In genomic region chr9:129608561-129609481, GRCh38 we compare ENCODE assay signal across 12 cellular contexts. TPM values are rescaled to one million over a fixed set of nuclear protein-coding genes. Genes with fewer than 3 reads are reported as not detected.
DNase-seq lines count a peak whose midpoint lies in the region; ATAC-seq and TF ChIP-seq lines count a peak whose summit lies in the region.
"Had no signal": no experiment of that assay in that cellular context is flagged by ENCODE, and none has a peak within 500 bp of the region (broad histone marks: within the 10 kb centered on the region; RNA-seq: fewer than 3 reads in every experiment).

No MANE protein-coding gene starts in this region.

- no peaks in the 10 kb centered on the region for H3K9me3 ChIP-seq in Peyer's patch
- H3K9me3 ChIP-seq in right atrium auricular region = no peaks in the 10 kb centered on the region

- ATAC-seq in GM18907 (IDR thresholded peaks at IDR 0.05; ENCODE audit: unreplicated experiment) = no peak

- peak overlapping the region; percentile 41 for H3K27ac Mint-ChIP-seq in progenitor cell of endocrine pancreas

- no peaks in the 10 kb centered on the region for H3K36me3 Mint-ChIP-seq in progenitor cell of endocrine pancreas (ENCODE audit: insufficient read depth)
- H3K36me3 Mint-ChIP-seq: activated CD8-positive, alpha-beta memory T cell treated with anti-CD3 and anti-CD28 coated beads, Interleukin-2, amount 10 ng/mL, durations not matched to agents 7 days and 5 days had no signal

- H3K4me3 ChIP-seq in Peyer's patch (no peak overlapping the region), right atrium auricular region (no peak overlapping the region)

- TF ChIP-seq POLR2A in Peyer's patch (IDR thresholded peaks at IDR 0.05) = no peak

- peaks cover 0 to 35% (median 17%) of the 10 kb centered on the region in 4 donors for H3K4me1 ChIP-seq in Peyer's patch
- H3K4me1 ChIP-seq in right atrium auricular region = peaks cover 0 to 48% of the 10 kb centered on the region in 2 donors

- no peaks in the 10 kb centered on the region for H3K9me3 Mint-ChIP-seq in progenitor cell of endocrine pancreas (ENCODE audit: low read depth)

- DNase-seq in Peyer's patch (peak in 1 of 3 donors; percentile 56), right atrium auricular region (ENCODE audit: low spot score) (no peak), progenitor cell of endocrine pancreas (ENCODE audit: low spot score, unreplicated experiment) (no peak), nucleus accumbens (lab: John Stamatoyannopoulos, UW) (no peak), D341Med (ENCODE audit: low spot score) (no peak), cerebellar nuclear complex (lab: John Stamatoyannopoulos, UW) (no peak)
- DNase-seq: HCEC 1CT, NCI-H2029 treated with DMSO at 0.1 percent for 48 hours had no signal

- TF ChIP-seq CTCF in C4-2B (conservative IDR thresholded peaks at IDR 0.05) (no peak), Peyer's patch (IDR thresholded peaks at IDR 0.05) (no peak), right atrium auricular region (IDR thresholded peaks at IDR 0.05) (no peak), progenitor cell of endocrine pancreas (IDR thresholded peaks at IDR 0.05; ENCODE audit: unreplicated experiment) (no peak)

- peaks cover 12% of the 10 kb centered on the region for H3K4me1 Mint-ChIP-seq in progenitor cell of endocrine pancreas (ENCODE audit: low read depth)

- no peaks in the 10 kb centered on the region for H3K27me3 Mint-ChIP-seq in progenitor cell of endocrine pancreas
- H3K27me3 Mint-ChIP-seq: activated CD8-positive, alpha-beta memory T cell treated with anti-CD3 and anti-CD28 coated beads, Interleukin-2, amount 10 ng/mL, durations not matched to agents 7 days and 5 days had no signal

- peak overlapping the region; percentile 4; the same call in 1 of the 2 replicates for H3K27ac ChIP-seq in C4-2B
- H3K27ac ChIP-seq in Peyer's patch = peak overlapping the region; percentile 75 to 86 (median 82)
- peak overlapping the region; percentile 93 to 94 for H3K27ac ChIP-seq in right atrium auricular region

- no peak overlapping the region for H3K4me3 Mint-ChIP-seq in progenitor cell of endocrine pancreas (ENCODE audit: low read depth)

- H3K27me3 ChIP-seq in Peyer's patch (no peaks in the 10 kb centered on the region), right atrium auricular region (no peaks in the 10 kb centered on the region)

- no peaks in the 10 kb centered on the region for H3K36me3 ChIP-seq in Peyer's patch
- no peaks in the 10 kb centered on the region for H3K36me3 ChIP-seq in right atrium auricular region

RNA-seq across cellular contexts. Expression of gene C9orf50, which starts 12.1 kb away (rescaled TPM):
- total RNA-seq in Peyer's patch = not detected
- not detected for total RNA-seq in right atrium auricular region
- total RNA-seq in progenitor cell of endocrine pancreas = 0.27 and 0.43 TPM in 2 replicates
- total RNA-seq: activated CD8-positive, alpha-beta memory T cell treated with anti-CD3 and anti-CD28 coated beads, Interleukin-2, amount 10 ng/mL, durations not matched to agents 7 days and 5 days; dermis microvascular lymphatic vessel endothelial cell had no signal

RNA-seq across cellular contexts. Expression of gene NTMT1, which starts 17.1 kb away (rescaled TPM):
- total RNA-seq in Peyer's patch = 10 to 100 TPM; 11.9 to 35.5 (median 26.6) TPM
- 10 to 100 TPM; 33.7 to 36.0 TPM for total RNA-seq in right atrium auricular region
- total RNA-seq in progenitor cell of endocrine pancreas = 25.9 and 26.8 TPM in 2 replicates

RNA-seq across cellular contexts. Expression of gene ASB6, which starts 33.1 kb away (rescaled TPM):
- 10 to 100 TPM; 19.8 to 26.8 (median 23.0) TPM for total RNA-seq in Peyer's patch
- 10 to 100 TPM; 10.2 to 12.6 TPM for total RNA-seq in right atrium auricular region
- total RNA-seq in progenitor cell of endocrine pancreas = 19.7 and 20.5 TPM in 2 replicates

RNA-seq across cellular contexts. Expression of gene PRRX2, which starts 56.6 kb away (rescaled TPM):
- total RNA-seq in Peyer's patch = 1 to 10 TPM in 1 of 4 donors, not detected in 3; 5.0 TPM
- total RNA-seq in right atrium auricular region = 1 to 10 TPM; 1.1 to 6.9 TPM
- 0.79 and 0.91 TPM in 2 replicates for total RNA-seq in progenitor cell of endocrine pancreas

Comparison
In these comparisons a context has a peak if more than half of its experiments do, and no peak if none do; other contexts are left out.
1. H3K27ac ChIP-seq: peak in every context shown above with its lines; median percentile 94 in right atrium auricular region; 82 in Peyer's patch; 4 in C4-2B.